20 cellular contexts compared by ENCODE assay signal in genomic region chr14:97166497-97166896, GRCh38.
"Had no signal": no experiment of that assay in that cellular context is flagged by ENCODE, and none has a peak within 500 bp of the region (broad histone marks: within the 10 kb centered on the region; RNA-seq: fewer than 3 reads in every experiment).

No MANE protein-coding gene starts in this region.

- FAIRE-seq: astrocyte, colon had no signal

- H3K9me3 ChIP-seq: esophagus squamous epithelium, gastrocnemius medialis, spleen, upper lobe of left lung had no signal

- H3K36me3 ChIP-seq: esophagus squamous epithelium, gastrocnemius medialis, spleen, upper lobe of left lung had no signal

- ATAC-seq: activated T-helper 17 cell treated with anti-CD3 and anti-CD28 coated beads, Interleukin-2, amount 50 U/mL, for 72 hours; gastrocnemius medialis; left ventricle myocardium superior; natural killer cell; WTC11 had no signal

- H3K4me3 ChIP-seq: esophagus squamous epithelium, gastrocnemius medialis, spleen, upper lobe of left lung had no signal

- DNase-seq: activated naive CD4-positive, alpha-beta T cell; activated T-cell treated with anti-CD3 and anti-CD28 coated beads, Interleukin-2, amount 50 U/mL, for 1 hour; central memory CD4-positive, alpha-beta T cell; effector memory CD4-positive, alpha-beta T cell; esophagus squamous epithelium; gastrocnemius medialis; hippocampal formation; kidney glomerular epithelial cell; left ventricle myocardium superior; mammary epithelial cell; natural killer cell; retina; spleen; stimulated activated CD4-positive, alpha-beta T cell treated with anti-CD3 and anti-CD28 coated beads, Interleukin-4, amount 100 ng/mL, for 1 hour; stimulated activated naive CD4-positive, alpha-beta T cell treated with Interleukin-2 at 50 U/mL for 16 hours; upper lobe of left lung had no signal

- H3K4me1 ChIP-seq: esophagus squamous epithelium, gastrocnemius medialis, spleen, upper lobe of left lung had no signal

- H3K27me3 ChIP-seq: gastrocnemius medialis, upper lobe of left lung had no signal

- H3K27ac ChIP-seq: esophagus squamous epithelium, gastrocnemius medialis, spleen, upper lobe of left lung had no signal
